In genomic region chr3:115100172-115100571, GRCh38 we compare ENCODE assay signal across 1 cellular context.
A peak's percentile ranks its signal among the peaks of the same experiment; 100 is the strongest.
TF ChIP-seq lines count a peak whose summit lies in the region.

No MANE protein-coding gene starts in this region.

TF ChIP-seq in HepG2, 621 proteins besides CTCF, POLR2A, EP300 and RAD21 (continued from another document):
- TF ChIP-seq CREB1 (IDR thresholded peaks at IDR 0.05) (no peak), CREB1 (CRISPR knock-in tag; IDR thresholded peaks at IDR 0.05) (0 out of 2 replicates have a peak, but pooled peaks have one; percentile 13), ZNF44 (CRISPR knock-in tag; IDR thresholded peaks at IDR 0.05) (no peak), ZNF710 (CRISPR knock-in tag; IDR thresholded peaks at IDR 0.05; ENCODE audit: borderline replicate concordance) (peak; percentile 60; the same call in 1 of the 2 replicates), MAZ (IDR thresholded peaks at IDR 0.05; ENCODE audit: borderline replicate concordance, low read depth, low read length) (0 out of 2 replicates have a peak, but pooled peaks have one; percentile 51), MAZ (CRISPR knock-in tag; IDR thresholded peaks at IDR 0.05; ENCODE audit: low read depth) (no peak), HNF4A (CRISPR knock-in tag; IDR thresholded peaks at IDR 0.05) (0 out of 2 replicates have a peak, but pooled peaks have one; percentile 5)
